8 cellular contexts compared by ENCODE assay signal in the genomic region with DNA sequence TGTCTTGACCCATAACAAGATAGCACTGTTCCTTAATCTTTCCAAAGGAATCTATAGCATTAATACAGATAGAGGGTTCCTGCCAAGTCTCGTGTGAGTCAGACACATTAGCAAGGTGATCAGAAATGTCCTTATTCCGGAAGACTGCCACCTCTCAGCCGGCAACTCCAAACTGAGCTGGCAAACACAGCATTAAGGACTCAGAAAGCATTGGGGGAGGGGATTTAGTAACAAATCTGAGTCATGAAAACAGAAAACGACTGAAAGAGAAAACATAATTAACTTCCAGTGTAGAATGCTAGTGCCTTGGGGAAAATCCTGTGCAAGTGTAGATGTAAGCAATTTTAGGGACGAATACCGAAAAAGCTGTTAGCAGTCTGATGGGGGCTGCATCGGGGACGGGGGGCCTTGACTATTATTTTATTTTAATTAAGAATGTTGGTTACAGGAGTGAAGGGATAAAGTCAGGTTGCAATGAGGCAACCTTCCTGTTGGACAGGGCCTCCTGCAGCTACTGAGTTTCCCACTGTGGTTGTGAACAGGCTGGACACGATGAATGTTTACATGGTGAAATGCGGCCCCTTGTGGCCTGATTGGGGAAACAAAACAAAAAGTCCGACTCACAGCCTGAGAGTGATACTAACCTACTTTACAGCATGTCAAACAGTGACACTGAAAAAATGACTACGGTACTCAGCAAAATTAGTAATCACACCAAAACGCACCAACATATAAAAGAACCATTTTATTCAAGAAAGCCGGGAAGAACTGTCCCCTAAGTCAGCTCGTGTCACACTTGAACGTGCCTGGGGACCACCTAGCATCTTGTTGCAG. TPM values are rescaled to one million over a fixed set of nuclear protein-coding genes. Genes with fewer than 3 reads are reported as not detected.
DNase-seq lines count a peak whose midpoint lies in the region; ATAC-seq and TF ChIP-seq lines count a peak whose summit lies in the region.

No MANE protein-coding gene starts in this region.

- H3K4me3 ChIP-seq in foreskin fibroblast (ENCODE audit: low read depth in 1 of 2, low read length in 2 of 2) (no peak overlapping the region), neural progenitor cell (no peak overlapping the region)

- no peaks in the 10 kb centered on the region for H4K20me1 ChIP-seq in neural progenitor cell (ENCODE audit: low read depth)

- no peaks in the 10 kb centered on the region for H3K36me3 Mint-ChIP-seq in neural progenitor cell

- peaks cover 2% of the 10 kb centered on the region for H3K27me3 Mint-ChIP-seq in neural progenitor cell (ENCODE audit: insufficient read depth, low read depth)

- peak; percentile 76 for DNase-seq in NCI-H510A treated with DMSO at 0.1 percent for 48 hours (lab: John Stamatoyannopoulos, UW)
- peak; percentile 24 for DNase-seq in activated T-cell treated with anti-CD3 and anti-CD28 coated beads for 48 hours (ENCODE audit: low read depth)
- peak; percentile 71 to 90 for DNase-seq in foreskin fibroblast
- DNase-seq in neural progenitor cell (ENCODE audit: low spot score) = peak; percentile 88
- DNase-seq in cortex of kidney (lab: John Stamatoyannopoulos, UW) = no peak

- H3K4me3 Mint-ChIP-seq in neural progenitor cell = no peak overlapping the region

- no peaks in the 10 kb centered on the region for H3K36me3 ChIP-seq in neural progenitor cell

- H3K27me3 ChIP-seq in neural progenitor cell = no peaks in the 10 kb centered on the region

- H3K4me1 Mint-ChIP-seq in neural progenitor cell = peaks cover 25% of the 10 kb centered on the region

- TF ChIP-seq CTCF in C4-2B (conservative IDR thresholded peaks at IDR 0.05) (peak; percentile 77), foreskin fibroblast (IDR thresholded peaks at IDR 0.05; ENCODE audit: low read depth, low read length) (peak; percentile 74), neural progenitor cell (IDR thresholded peaks at IDR 0.05) (peak; percentile 90)

- no peaks in the 10 kb centered on the region for H3K79me2 ChIP-seq in neural progenitor cell (ENCODE audit: low read depth)

- H3K9me3 Mint-ChIP-seq in neural progenitor cell = no peaks in the 10 kb centered on the region

- peaks cover 4% of the 10 kb centered on the region for H3K4me1 ChIP-seq in neural progenitor cell

- no peak overlapping the region for H3K4me2 ChIP-seq in neural progenitor cell

- no peaks in the 10 kb centered on the region for H3F3A ChIP-seq in neural progenitor cell (ENCODE audit: low read depth)

- no peaks in the 10 kb centered on the region for H3K9me3 ChIP-seq in neural progenitor cell (ENCODE audit: low read depth)

- H3K27ac ChIP-seq in C4-2B (no peak overlapping the region), neural progenitor cell (no peak overlapping the region)

- H3K9ac ChIP-seq in neural progenitor cell = no peak overlapping the region

- peak; percentile 85 for ATAC-seq in GM18868 (IDR thresholded peaks at IDR 0.05; ENCODE audit: unreplicated experiment)
- peak; percentile 65 for ATAC-seq in HG03520 (IDR thresholded peaks at IDR 0.05; ENCODE audit: unreplicated experiment)

- H2AFZ ChIP-seq in neural progenitor cell (replicated peaks) = no peak overlapping the region

- H3K27ac Mint-ChIP-seq in neural progenitor cell = peak overlapping the region; percentile 86

RNA-seq across cellular contexts. Expression of a gene that starts 20.7 kb away (rescaled TPM):
- total RNA-seq in neural progenitor cell (ENCODE audit: low replicate concordance) = 50.4 and 64.0 TPM in 2 replicates

RNA-seq across cellular contexts. Expression of a gene that starts 40.5 kb away (rescaled TPM):
- not detected in 2 replicates for total RNA-seq in neural progenitor cell (ENCODE audit: low replicate concordance)
